ENCODE assay signal across 8 cellular contexts in genomic region chr2:37711308-37711731, GRCh38. TPM values are rescaled to one million over a fixed set of nuclear protein-coding genes. Genes with fewer than 3 reads are reported as not detected.
A peak's percentile ranks its signal among the peaks of the same experiment; 100 is the strongest.
DNase-seq lines count a peak whose midpoint lies in the region; ATAC-seq and TF ChIP-seq lines count a peak whose summit lies in the region.

No MANE protein-coding gene starts in this region.

- H4K20me1 ChIP-seq in osteoblast (ENCODE audit: insufficient read depth, low read length) = no peaks in the 10 kb centered on the region

- H3K27me3 ChIP-seq in brain microvascular endothelial cell (replicated peaks) = no peaks in the 10 kb centered on the region
- H3K27me3 ChIP-seq in osteoblast (ENCODE audit: insufficient read depth, low read length) = no peaks in the 10 kb centered on the region
- peaks cover 0 to 4% (median 0%) of the 10 kb centered on the region in 45 donors for H3K27me3 ChIP-seq in dorsolateral prefrontal cortex

- H3K36me3 ChIP-seq in brain microvascular endothelial cell (replicated peaks) (no peaks in the 10 kb centered on the region), osteoblast (ENCODE audit: insufficient read depth, low read length) (no peaks in the 10 kb centered on the region)

- in situ Hi-C loops in ACHN (cut with HindIII; ENCODE audit: low pct_ligation_motif_present, low pct_unique_long_range_greater_than_20kb, low sequenced_read_pairs) (no loop called here), brain microvascular endothelial cell (cut with HindIII; ENCODE audit: low pct_ligation_motif_present, low sequenced_read_pairs) (no loop called here)

- no peak overlapping the region for H2AFZ ChIP-seq in osteoblast (ENCODE audit: low read length)

- intact Hi-C loops in dorsolateral prefrontal cortex (cut with DNase I) = no loop called here

- TF ChIP-seq CTCF in brain microvascular endothelial cell (IDR thresholded peaks at IDR 0.05; ENCODE audit: low read depth, low read length, missing control alignments) = no peak
- no peak for TF ChIP-seq CTCF in osteoblast (IDR thresholded peaks at IDR 0.05; ENCODE audit: extremely low read depth, low read depth, low read length)
- no peak for TF ChIP-seq CTCF in dorsolateral prefrontal cortex (IDR thresholded peaks at IDR 0.05 in 54 of 56, conservative IDR thresholded peaks at IDR 0.05 in 2 of 56; ENCODE audit: low read depth in 1 of 56, partially characterized antibody in 56 of 56)

- H3K4me3 ChIP-seq in brain microvascular endothelial cell (ENCODE audit: low read depth, low read length) = no peak overlapping the region
- peak overlapping the region; percentile 10 for H3K4me3 ChIP-seq in osteoblast (ENCODE audit: insufficient read depth, low read length)
- no peak overlapping the region for H3K4me3 ChIP-seq in dorsolateral prefrontal cortex

- peak; percentile 98 for DNase-seq in ACHN
- DNase-seq in NOMO-1 treated with dmso at 0.1 percent for 144 hours (lab: John Stamatoyannopoulos, UW; ENCODE audit: unreplicated experiment) = peak; percentile 61
- peak; percentile 85 for DNase-seq in brain microvascular endothelial cell
- peak; percentile 72 for DNase-seq in osteoblast (ENCODE audit: insufficient read length, low spot score, missing footprints)
- DNase-seq in DMS79 treated with DMSO at 0.1 percent for 48 hours (lab: John Stamatoyannopoulos, UW) = no peak
- no peak for DNase-seq in dorsolateral prefrontal cortex

- H3K27ac ChIP-seq in brain microvascular endothelial cell (peak overlapping the region; percentile 68), osteoblast (ENCODE audit: low read depth, low read length) (peak overlapping the region; percentile 84), dorsolateral prefrontal cortex (no peak overlapping the region)

- ATAC-seq in GM19463 (IDR thresholded peaks at IDR 0.05; ENCODE audit: unreplicated experiment) (peak; percentile 67), GM21528 (IDR thresholded peaks at IDR 0.05; ENCODE audit: low FRiP score, unreplicated experiment) (no peak)

- H3K79me2 ChIP-seq in osteoblast (ENCODE audit: insufficient read depth, low read length) = no peaks in the 10 kb centered on the region

- H3K4me2 ChIP-seq in osteoblast (ENCODE audit: insufficient read depth, low read length) = peak overlapping the region; percentile 53

- no peaks in the 10 kb centered on the region for H3K9me3 ChIP-seq in osteoblast (ENCODE audit: low read depth, low read length)

- H3K4me1 ChIP-seq in osteoblast (ENCODE audit: insufficient read depth, low read length) = peaks cover 26% of the 10 kb centered on the region

RNA-seq across cellular contexts. Expression of gene CDC42EP3, which starts 39.9 kb away (rescaled TPM):
- total RNA-seq in osteoblast (121 and 136 TPM in 2 replicates), dorsolateral prefrontal cortex (10 to 100 TPM in 113 of 120 experiments, 1 to 10 TPM in 7; 6.3 to 30.3 (median 17.6) TPM)

Comparison
In these comparisons a context has a peak if more than half of its experiments do, and no peak if none do; other contexts are left out.
1. DNase-seq: peak in ACHN (single experiment), NOMO-1 treated with dmso at 0.1 percent for 144 hours (single experiment), brain microvascular endothelial cell (single experiment) and osteoblast (single experiment); none in DMS79 treated with DMSO at 0.1 percent for 48 hours (single experiment) and dorsolateral prefrontal cortex (0 of 10).
2. H3K27ac ChIP-seq: peak in brain microvascular endothelial cell (single experiment) and osteoblast (single experiment); none in dorsolateral prefrontal cortex (0 of 59).